Comparison of ENCODE assay signal across 8 cellular contexts in genomic region chr2:29923110-29923721, GRCh38. TPM values are rescaled to one million over a fixed set of nuclear protein-coding genes. Genes with fewer than 3 reads are reported as not detected.
A peak's percentile ranks its signal among the peaks of the same experiment; 100 is the strongest.
DNase-seq lines count a peak whose midpoint lies in the region; ATAC-seq and TF ChIP-seq lines count a peak whose summit lies in the region.

No MANE protein-coding gene starts in this region.

- H2AFZ ChIP-seq in fibroblast of lung (ENCODE audit: low read length) (no peak overlapping the region), neuronal stem cell (ENCODE audit: low read length) (no peak overlapping the region)

- H3K9me3 Mint-ChIP-seq in stimulated activated memory B cell treated with anti-CD40 and anti-IgM and Interleukin-4, amounts not matched to agents 10 μg/mL and 1 μg/mL and 100 μg/mL, for 72 hours = peaks cover 6% of the 10 kb centered on the region

- H3K79me1 ChIP-seq in neuronal stem cell (ENCODE audit: low read depth, low read length) = no peaks in the 10 kb centered on the region

- H3K9me3 ChIP-seq in fibroblast of lung (ENCODE audit: control insufficient read depth, insufficient read depth, low read depth, low read length) (no peaks in the 10 kb centered on the region), neuronal stem cell (replicated peaks in 1 of 2; ENCODE audit: control insufficient read depth in 2 of 2, insufficient read depth in 1 of 2, low read depth in 1 of 2, low read length in 2 of 2) (no peaks in the 10 kb centered on the region)

- H3K27me3 Mint-ChIP-seq in stimulated activated memory B cell treated with anti-CD40 and anti-IgM and Interleukin-4, amounts not matched to agents 10 μg/mL and 1 μg/mL and 100 μg/mL, for 72 hours = peaks cover 59% of the 10 kb centered on the region

- no peak overlapping the region for H2AK5ac ChIP-seq in neuronal stem cell (ENCODE audit: low read depth, low read length)

- H3K79me2 ChIP-seq in fibroblast of lung (ENCODE audit: control insufficient read depth, insufficient read depth, low read length) = no peaks in the 10 kb centered on the region

- H3K23ac ChIP-seq in neuronal stem cell (ENCODE audit: low read depth, low read length, poor library complexity) = no peak overlapping the region

- H2BK15ac ChIP-seq in neuronal stem cell (ENCODE audit: low read length) = no peak overlapping the region

- no peaks in the 10 kb centered on the region for H3K36me3 ChIP-seq in fibroblast of lung (ENCODE audit: control insufficient read depth, insufficient read depth, low read length)
- H3K36me3 ChIP-seq in neuronal stem cell (replicated peaks in 1 of 2; ENCODE audit: control insufficient read depth in 2 of 2, insufficient read depth in 2 of 2, low read length in 2 of 2) = no peaks in the 10 kb centered on the region

- H2BK12ac ChIP-seq in neuronal stem cell (ENCODE audit: low read length) = no peak overlapping the region

- no peaks in the 10 kb centered on the region for H3K4me1 ChIP-seq in fibroblast of lung (ENCODE audit: control insufficient read depth, extremely low read depth, insufficient read depth, low read length)
- peaks cover 12 to 22% of the 10 kb centered on the region in 2 donors for H3K4me1 ChIP-seq in neuronal stem cell (ENCODE audit: control insufficient read depth in 2 of 2, insufficient read depth in 1 of 2, low read depth in 1 of 2, low read length in 2 of 2)

- no peak overlapping the region for H2BK5ac ChIP-seq in neuronal stem cell (ENCODE audit: low read length)

- no peak overlapping the region for H3K4me3 Mint-ChIP-seq in stimulated activated memory B cell treated with anti-CD40 and anti-IgM and Interleukin-4, amounts not matched to agents 10 μg/mL and 1 μg/mL and 100 μg/mL, for 72 hours

- no peak overlapping the region for H3K27ac Mint-ChIP-seq in stimulated activated memory B cell treated with anti-CD40 and anti-IgM and Interleukin-4, amounts not matched to agents 10 μg/mL and 1 μg/mL and 100 μg/mL, for 72 hours

- TF ChIP-seq CTCF in fibroblast of lung (conservative IDR thresholded peaks at IDR 0.05 in 1 of 2, IDR thresholded peaks at IDR 0.05 in 1 of 2; ENCODE audit: low read depth in 1 of 2, low read length in 2 of 2) = peak; percentile 95 to 96

- H4K91ac ChIP-seq in neuronal stem cell (ENCODE audit: low read depth, low read length, poor library complexity) = no peak overlapping the region

- no peak overlapping the region for H3K9ac ChIP-seq in fibroblast of lung (ENCODE audit: insufficient read depth, low read length)
- no peak overlapping the region for H3K9ac ChIP-seq in neuronal stem cell (ENCODE audit: low read depth, low read length, poor library complexity)

- H3K27me3 ChIP-seq in fibroblast of lung (ENCODE audit: control insufficient read depth, insufficient read depth, low read length) (peaks cover 13% of the 10 kb centered on the region), neuronal stem cell (ENCODE audit: control insufficient read depth in 3 of 3, insufficient read depth in 3 of 3, low read depth in 1 of 3, low read length in 3 of 3) (peaks cover 3 to 24% (median 3%) of the 10 kb centered on the region in 3 experiments)

- H2BK120ac ChIP-seq in neuronal stem cell (ENCODE audit: low read depth, low read length) = no peak overlapping the region

- no peak overlapping the region for H3K4me2 ChIP-seq in fibroblast of lung (ENCODE audit: extremely low read depth, insufficient read depth, low read length)
- no peak overlapping the region for H3K4me2 ChIP-seq in neuronal stem cell (ENCODE audit: insufficient read depth, low read length, poor library complexity, severe bottlenecking)

- no CpG with 5 or more reads among the region's 3 CpGs for WGBS in neuronal stem cell (ENCODE audit: extremely low coverage in 2 of 2, insufficient read length in 2 of 2, insufficient replicate concordance in 1 of 2), 2 donors

- no peak overlapping the region for H3K4ac ChIP-seq in neuronal stem cell (ENCODE audit: low read length)

- H3K4me1 Mint-ChIP-seq in stimulated activated memory B cell treated with anti-CD40 and anti-IgM and Interleukin-4, amounts not matched to agents 10 μg/mL and 1 μg/mL and 100 μg/mL, for 72 hours = peaks cover 6% of the 10 kb centered on the region

- H3K18ac ChIP-seq in neuronal stem cell (ENCODE audit: low read length) = no peak overlapping the region

- no peak overlapping the region for H3K27ac ChIP-seq in fibroblast of lung (ENCODE audit: insufficient read depth, low read length)
- H3K27ac ChIP-seq in neuronal stem cell (replicated peaks; ENCODE audit: low read length) = no peak overlapping the region

- H4K20me1 ChIP-seq in fibroblast of lung (ENCODE audit: control insufficient read depth, extremely low read depth, insufficient read depth, low read length) = no peaks in the 10 kb centered on the region

- ATAC-seq in HG03378 (IDR thresholded peaks at IDR 0.05; ENCODE audit: unreplicated experiment) (peak; percentile 59), GM18498 (IDR thresholded peaks at IDR 0.05; ENCODE audit: unreplicated experiment) (no peak)
- ATAC-seq in stimulated activated memory B cell treated with anti-CD40 and anti-IgM and Interleukin-4, amounts not matched to agents 10 μg/mL and 1 μg/mL and 100 μg/mL, for 72 hours = no peak

- H3K4me3 ChIP-seq in fibroblast of lung (replicated peaks in 1 of 4; ENCODE audit: control extremely low read depth in 1 of 4, insufficient read depth in 1 of 4, low read depth in 3 of 4, low read length in 4 of 4) (no peak overlapping the region), neuronal stem cell (ENCODE audit: low read length in 2 of 2) (no peak overlapping the region)

- DNase-seq in Daoy (ENCODE audit: low read depth) (peak; percentile 55), NCI-H69 (lab: John Stamatoyannopoulos, UW) (peak; percentile 77), fibroblast of lung (ENCODE audit: low read depth in 2 of 2) (peak; percentile 46 to 62), neuronal stem cell (ENCODE audit: low spot score) (peak; percentile 66)
- DNase-seq in activated CD8-positive, alpha-beta memory T cell treated with anti-CD3 and anti-CD28 coated beads, Interleukin-2, amount 50 U/mL, for 48 hours = peak; percentile 63

- no peaks in the 10 kb centered on the region for H3K36me3 Mint-ChIP-seq in stimulated activated memory B cell treated with anti-CD40 and anti-IgM and Interleukin-4, amounts not matched to agents 10 μg/mL and 1 μg/mL and 100 μg/mL, for 72 hours

- H4K8ac ChIP-seq in neuronal stem cell (ENCODE audit: low read depth, low read length) = no peak overlapping the region

- H3K14ac ChIP-seq in neuronal stem cell (ENCODE audit: low read length) = no peak overlapping the region

RNA-seq across cellular contexts. Expression of gene ALK, which starts 1.8 kb away (rescaled TPM):
- 0.03 and 0.11 TPM in 2 replicates for total RNA-seq in Daoy (2014; rRNA removed; shearing (Covaris generic))
- total RNA-seq in fibroblast of lung = under 0.01 TPM in 2 replicates
- 0.01 and 0.02 TPM in 2 replicates for polyA plus RNA-seq in fibroblast of lung
- polyA plus RNA-seq in fibroblast of lung (2012) = not detected in 2 replicates
- not detected in 2 replicates for polyA minus RNA-seq in fibroblast of lung (ENCODE audit: low replicate concordance)
- polyA plus RNA-seq in neuronal stem cell (2013, experiment 1 of 2) = 0.03 TPM
- polyA plus RNA-seq in neuronal stem cell (2013, experiment 2 of 2) = 0.01 TPM
